ENCODE assay signal across 19 cellular contexts in the genomic region with DNA sequence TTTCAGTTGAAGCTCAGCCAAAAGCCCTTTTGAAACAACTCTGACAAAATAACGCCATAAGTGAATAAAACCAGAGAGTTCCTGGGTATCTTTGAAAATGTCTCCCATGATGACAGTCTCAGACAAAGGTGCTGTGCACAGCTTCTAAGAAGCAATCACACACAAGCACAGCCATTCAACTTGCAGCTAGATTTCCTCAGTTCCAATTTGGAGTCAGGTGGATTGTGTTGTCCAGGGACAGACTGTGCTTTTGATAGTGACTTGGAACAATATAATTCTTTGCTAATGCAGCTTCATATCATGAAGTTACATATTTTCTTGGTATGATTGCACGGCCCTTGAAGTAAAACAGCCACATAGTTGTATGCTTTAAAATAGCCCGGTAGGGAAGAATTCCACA.
"Had no signal": no experiment of that assay in that cellular context is flagged by ENCODE, and none has a peak within 500 bp of the region (broad histone marks: within the 10 kb centered on the region; RNA-seq: fewer than 3 reads in every experiment).

No MANE protein-coding gene starts in this region.

- H3K9me3 ChIP-seq: SJSA1 had no signal

- H3K4me1 ChIP-seq: SJSA1 had no signal

- H3K27me3 ChIP-seq: SJSA1 had no signal

- H3K4me3 ChIP-seq: K562, SJSA1, SK-N-MC had no signal

- ATAC-seq: K562 had no signal

- DNase-seq: Kasumi-1, MM.1S, NCI-H1092 treated with DMSO at 0.1 percent for 48 hours, NCI-H1436, NCI-H187, NCI-H2029, NCI-H2081 treated with DMSO at 0.1 percent for 48 hours, NCI-H2171, NCI-H226, NCI-H510A, NCI-H524 treated with DMSO at 0.1 percent for 48 hours, NCI-H82, RPMI8226, SHP77 treated with DMSO at 0.1 percent for 48 hours had no signal

- H3K36me3 ChIP-seq: SJSA1 had no signal

- H3K27ac ChIP-seq: HL-60, KMS-11, SJSA1, SK-N-MC had no signal
